Comparison of ENCODE assay signal across 8 cellular contexts in genomic region chr12:56645201-56645716, GRCh38. TPM values are rescaled to one million over a fixed set of nuclear protein-coding genes. Genes with fewer than 3 reads are reported as not detected.
DNase-seq lines count a peak whose midpoint lies in the region; ATAC-seq, FAIRE-seq and TF ChIP-seq lines count a peak whose summit lies in the region.

No MANE protein-coding gene starts in this region.

- no peaks in the 10 kb centered on the region for H3K27me3 Mint-ChIP-seq in CD4-positive, CD25-positive, alpha-beta regulatory T cell

- H3K27ac ChIP-seq in CD4-positive, CD25-positive, alpha-beta regulatory T cell (ENCODE audit: insufficient read depth, low read length, poor library complexity, severe bottlenecking), result peak overlapping the region; percentile 96
- H3K27ac ChIP-seq in testis, result peak overlapping the region; percentile 89 to 95

- no peaks in the 10 kb centered on the region for H3K9me3 ChIP-seq in CD4-positive, CD25-positive, alpha-beta regulatory T cell (ENCODE audit: control insufficient read depth in 2 of 2, low read length in 2 of 2)
- H3K9me3 ChIP-seq in Loucy (ENCODE audit: insufficient read depth, low read depth, low read length) (no peaks in the 10 kb centered on the region), testis (no peaks in the 10 kb centered on the region)

- peaks cover 38% of the 10 kb centered on the region for H3K36me3 ChIP-seq in CD4-positive, CD25-positive, alpha-beta regulatory T cell (ENCODE audit: control insufficient read depth, insufficient read depth, low read length)
- H3K36me3 ChIP-seq in Loucy (ENCODE audit: insufficient read depth, low read length) (peaks cover 27% of the 10 kb centered on the region; the same call in 1 of the 2 replicates), testis (ENCODE audit: low read depth, missing control alignments) (no peaks in the 10 kb centered on the region)

- H3K36me3 Mint-ChIP-seq in CD4-positive, CD25-positive, alpha-beta regulatory T cell, result peaks cover 22% of the 10 kb centered on the region

- peaks cover 51% of the 10 kb centered on the region for H3K79me2 ChIP-seq in Loucy (ENCODE audit: insufficient read depth, low read length)

- peaks cover 13 to 46% (median 30%) of the 10 kb centered on the region in 4 donors for H3K4me1 Mint-ChIP-seq in CD4-positive, CD25-positive, alpha-beta regulatory T cell

- H3K9ac ChIP-seq in Loucy (ENCODE audit: low read depth, low read length, poor library complexity, severe bottlenecking), result peak overlapping the region; percentile 97

- no peak for FAIRE-seq in HTR-8/SVneo (lab: Jason Lieb, UNC)

- peak overlapping the region; percentile 99 for H3K4me2 ChIP-seq in Loucy (ENCODE audit: low read depth, low read length, poor library complexity, severe bottlenecking)

- H4K20me1 ChIP-seq in Loucy (ENCODE audit: insufficient read depth, low read length, poor library complexity, severe bottlenecking), result peaks cover 51% of the 10 kb centered on the region

- H3K4me1 ChIP-seq in CD4-positive, CD25-positive, alpha-beta regulatory T cell (ENCODE audit: control insufficient read depth, insufficient read depth, low read length, poor library complexity, severe bottlenecking), result peaks cover 26% of the 10 kb centered on the region
- H3K4me1 ChIP-seq in Loucy (ENCODE audit: insufficient read depth, low read length, poor library complexity, severe bottlenecking) (peaks cover 32% of the 10 kb centered on the region), testis (peaks cover 14% of the 10 kb centered on the region)

- peak overlapping the region; percentile 80 to 95 (median 93) for H3K4me3 Mint-ChIP-seq in CD4-positive, CD25-positive, alpha-beta regulatory T cell

- DNase-seq in CD4-positive, CD25-positive, alpha-beta regulatory T cell, result no peak
- DNase-seq in cardiac fibroblast (ENCODE audit: low read depth in 2 of 2) (peak in 1 of 2 donors; percentile 18), lower leg skin (ENCODE audit: low spot score in 2 of 2) (no peak), testis (peak; percentile 34), HTR-8/SVneo (ENCODE audit: insufficient read length, low spot score) (no peak), NCI-H2029 (lab: John Stamatoyannopoulos, UW) (no peak)

- H2AFZ ChIP-seq in Loucy (ENCODE audit: low read length), result 0 out of 2 replicates have a peak overlapping the region, but pooled peaks have one; percentile 30

- H3K4me3 ChIP-seq in CD4-positive, CD25-positive, alpha-beta regulatory T cell (ENCODE audit: low read depth, low read length), result peak overlapping the region; percentile 96
- H3K4me3 ChIP-seq in Loucy (ENCODE audit: low read length, poor library complexity, severe bottlenecking) (peak overlapping the region; percentile 93), cardiac fibroblast (replicated peaks in 1 of 2; ENCODE audit: low read depth in 2 of 2, low read length in 2 of 2) (peak overlapping the region; percentile 99 to 100), lower leg skin (ENCODE audit: low read depth, poor library complexity, severe bottlenecking) (peak overlapping the region; percentile 92), testis (peak overlapping the region; percentile 84 to 98)

- TF ChIP-seq CTCF in Loucy (conservative IDR thresholded peaks at IDR 0.05; ENCODE audit: low read length) (no peak), cardiac fibroblast (IDR thresholded peaks at IDR 0.05; ENCODE audit: low read depth, low read length) (no peak), lower leg skin (IDR thresholded peaks at IDR 0.05) (no peak), testis (IDR thresholded peaks at IDR 0.05) (no peak)

- no peaks in the 10 kb centered on the region for H3F3A ChIP-seq in Loucy (ENCODE audit: low read depth)

- no peaks in the 10 kb centered on the region for H3K9me2 ChIP-seq in Loucy (replicated peaks; ENCODE audit: low read depth, low read length)

- H3K27ac Mint-ChIP-seq in CD4-positive, CD25-positive, alpha-beta regulatory T cell, result peak overlapping the region; percentile 96 to 99 (median 99)

- H3K27me3 ChIP-seq in CD4-positive, CD25-positive, alpha-beta regulatory T cell (ENCODE audit: control insufficient read depth, insufficient read depth, low read length), result no peaks in the 10 kb centered on the region
- H3K27me3 ChIP-seq in Loucy (ENCODE audit: insufficient read depth, low read length, poor library complexity, severe bottlenecking) (peaks cover 5% of the 10 kb centered on the region), testis (no peaks in the 10 kb centered on the region)

- peaks cover 0 to 1% (median 0%) of the 10 kb centered on the region in 7 donors for H3K9me3 Mint-ChIP-seq in CD4-positive, CD25-positive, alpha-beta regulatory T cell

- 0 to 1% methylated on average over 29 of the region's 29 CpGs for WGBS in lower leg skin, 2 donors
- 0% methylated on average over 29 of the region's 29 CpGs for WGBS in testis, 2 donors

- TF ChIP-seq POLR2A in lower leg skin (IDR thresholded peaks at IDR 0.05) (no peak), testis (IDR thresholded peaks at IDR 0.05) (no peak)

- intact Hi-C loops in lower leg skin (cut with DNase I; ENCODE audit: low total_unique reads), result loop anchor here (10.0 kb wide), 1 partner anchor 80 kb away; the partner anchor contains the start of gene NACA
- intact Hi-C loops in testis (cut with DNase I; ENCODE audit: low total_unique reads), result no loop called here

- ATAC-seq in CD4-positive, CD25-positive, alpha-beta regulatory T cell (ENCODE audit: low read depth in 2 of 2), result no peak
- no peak for ATAC-seq in HG03097 (IDR thresholded peaks at IDR 0.05; ENCODE audit: low FRiP score, unreplicated experiment)

RNA-seq across cellular contexts. Expression of gene ATP5F1B, which starts 0.5 kb away (rescaled TPM):
- total RNA-seq in CD4-positive, CD25-positive, alpha-beta regulatory T cell, result 277 TPM
- polyA plus RNA-seq in CD4-positive, CD25-positive, alpha-beta regulatory T cell, result 1,000 to 10,000 TPM in 1 of 4 donors, 100 to 1,000 TPM in 3; 781 to 1,082 (median 867) TPM
- 100 to 1,000 TPM; 360 to 457 (median 395) TPM for total RNA-seq in lower leg skin
- total RNA-seq in testis, result 100 to 1,000 TPM; 342 to 387 TPM
- polyA plus RNA-seq in testis (ENCODE audit: insufficient read depth, low read depth, low replicate concordance), result 666 TPM

RNA-seq across cellular contexts. Expression of gene BAZ2A, which starts 15.1 kb away (rescaled TPM):
- total RNA-seq in CD4-positive, CD25-positive, alpha-beta regulatory T cell, result 237 TPM
- 10 to 100 TPM; 22.2 to 30.2 (median 22.6) TPM for polyA plus RNA-seq in CD4-positive, CD25-positive, alpha-beta regulatory T cell
- total RNA-seq in lower leg skin, result 100 to 1,000 TPM in 2 of 4 donors, 10 to 100 TPM in 2; 64.8 to 141 (median 107) TPM
- total RNA-seq in testis, result 100 to 1,000 TPM; 250 to 316 TPM
- 134 TPM for polyA plus RNA-seq in testis (ENCODE audit: insufficient read depth, low read depth, low replicate concordance)

RNA-seq across cellular contexts. Expression of gene PTGES3, which starts 42.8 kb away (rescaled TPM):
- 128 TPM for total RNA-seq in CD4-positive, CD25-positive, alpha-beta regulatory T cell
- polyA plus RNA-seq in CD4-positive, CD25-positive, alpha-beta regulatory T cell, result 100 to 1,000 TPM; 276 to 321 (median 303) TPM
- total RNA-seq in lower leg skin, result 10 to 100 TPM; 57.0 to 73.7 (median 62.3) TPM
- 100 to 1,000 TPM; 102 to 110 TPM for total RNA-seq in testis
- polyA plus RNA-seq in testis (ENCODE audit: insufficient read depth, low read depth, low replicate concordance), result 267 TPM
